Comparison of ENCODE assay signal across 20 cellular contexts in the genomic region with DNA sequence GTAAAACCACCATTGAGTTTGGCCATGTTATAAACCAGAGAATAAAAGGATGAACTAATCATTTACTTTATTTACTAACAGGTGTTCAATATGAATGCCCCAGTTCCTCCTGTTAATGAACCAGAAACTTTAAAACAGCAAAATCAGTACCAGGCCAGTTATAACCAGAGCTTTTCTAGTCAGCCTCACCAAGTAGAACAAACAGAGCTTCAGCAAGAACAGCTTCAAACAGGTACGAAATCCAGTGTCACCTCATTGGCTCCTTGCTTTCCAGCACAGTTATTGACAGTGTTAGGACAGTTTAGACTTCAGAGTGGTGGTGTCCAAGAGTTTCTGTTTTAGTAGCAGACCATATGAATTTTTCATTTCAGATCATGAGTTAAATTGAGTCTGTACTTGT. TPM values are rescaled to one million over a fixed set of nuclear protein-coding genes. Genes with fewer than 3 reads are reported as not detected.
DNase-seq lines count a peak whose midpoint lies in the region; ATAC-seq and TF ChIP-seq lines count a peak whose summit lies in the region.
"Had no signal": no experiment of that assay in that cellular context is flagged by ENCODE, and none has a peak within 500 bp of the region (broad histone marks: within the 10 kb centered on the region; RNA-seq: fewer than 3 reads in every experiment).

No MANE protein-coding gene starts in this region.

- H3K27ac ChIP-seq in CD4-positive, alpha-beta memory T cell (ENCODE audit: low read depth, low read length) = no peak overlapping the region
- H3K27ac ChIP-seq in aorta (ENCODE audit: low read depth in 1 of 2, low read length in 2 of 2) = no peak overlapping the region
- H3K27ac ChIP-seq: PC-9, SJSA1 had no signal

- no peaks in the 10 kb centered on the region for H3K9me3 ChIP-seq in CD4-positive, alpha-beta memory T cell (ENCODE audit: control insufficient read depth in 1 of 2, low read length in 2 of 2)
- H3K9me3 ChIP-seq in T-helper 17 cell (ENCODE audit: control insufficient read depth, low read length, poor library complexity, severe bottlenecking) (no peaks in the 10 kb centered on the region), aorta (ENCODE audit: control insufficient read depth, low read length) (no peaks in the 10 kb centered on the region)
- H3K9me3 ChIP-seq: SJSA1 had no signal

- 88 to 93% methylated on average over 1 of the region's 1 CpG for WGBS in aorta, 2 donors

- H3K4me1 ChIP-seq in CD4-positive, alpha-beta memory T cell (ENCODE audit: insufficient read depth, low read length) = peaks cover 3% of the 10 kb centered on the region
- H3K4me1 ChIP-seq in aorta (ENCODE audit: control insufficient read depth in 1 of 2, insufficient read depth in 2 of 2, low read length in 2 of 2) = no peaks in the 10 kb centered on the region
- H3K4me1 ChIP-seq: SJSA1 had no signal

- H3K27me3 Mint-ChIP-seq in activated T-cell treated with anti-CD3 and anti-CD28 coated beads, Interleukin-2, amount 50 U/mL, for 24 hours = no peaks in the 10 kb centered on the region
- H3K27me3 Mint-ChIP-seq in activated T-cell treated with anti-CD3 and anti-CD28 coated beads, Interleukin-2, amount 50 U/mL, for 4 hours (ENCODE audit: low read depth) = no peaks in the 10 kb centered on the region
- H3K27me3 Mint-ChIP-seq in CD4-positive, alpha-beta memory T cell = no peaks in the 10 kb centered on the region
- H3K27me3 Mint-ChIP-seq in T-helper 17 cell (no peaks in the 10 kb centered on the region), endothelial cell (ENCODE audit: unreplicated experiment) (no peaks in the 10 kb centered on the region)
- H3K27me3 Mint-ChIP-seq: CD4-positive, CD25-positive, alpha-beta regulatory T cell had no signal

- TF ChIP-seq CTCF in endothelial cell (IDR thresholded peaks at IDR 0.05; ENCODE audit: unreplicated experiment) (no peak), omental fat pad (IDR thresholded peaks at IDR 0.05) (no peak)

- H3K4me3 ChIP-seq in CD4-positive, alpha-beta memory T cell (ENCODE audit: low read length in 2 of 2) = no peak overlapping the region
- no peak overlapping the region for H3K4me3 ChIP-seq in aorta (ENCODE audit: low read length in 2 of 2)
- H3K4me3 ChIP-seq: PC-9, SJSA1 had no signal

- intact Hi-C loops in CD4-positive, alpha-beta memory T cell (cut with micrococcal nuclease) = no loop called here
- intact Hi-C loops in aorta (cut with DNase I) = no loop called here

- POLR2A ChIA-PET in CD4-positive, alpha-beta memory T cell (lab: Charles Lee; ENCODE audit: partially characterized antibody) = interaction anchor here (1.4 kb wide), 1 partner anchor 13 kb away, joined by 5 read pairs; the partner anchor contains the start of gene NAT10

- H3K36me3 Mint-ChIP-seq in activated T-cell treated with anti-CD3 and anti-CD28 coated beads, Interleukin-2, amount 50 U/mL, for 24 hours (ENCODE audit: low read depth) = peaks cover 93% of the 10 kb centered on the region
- H3K36me3 Mint-ChIP-seq in activated T-cell treated with anti-CD3 and anti-CD28 coated beads, Interleukin-2, amount 50 U/mL, for 4 hours (ENCODE audit: insufficient read depth) = peaks cover 27% of the 10 kb centered on the region
- peaks cover 40 to 72% of the 10 kb centered on the region in 2 donors for H3K36me3 Mint-ChIP-seq in CD4-positive, alpha-beta memory T cell
- H3K36me3 Mint-ChIP-seq in T-helper 17 cell (ENCODE audit: low read depth) (peaks cover 3% of the 10 kb centered on the region), endothelial cell (ENCODE audit: low read depth, unreplicated experiment) (peaks cover 25% of the 10 kb centered on the region)

- CTCF ChIA-PET in CD4-positive, alpha-beta memory T cell (lab: Charles Lee; ENCODE audit: partially characterized antibody) = interaction anchor here (1.1 kb wide), 1 partner anchor 18 kb away, joined by 3 read pairs; no protein-coding TSS in a partner anchor

- H3K27ac Mint-ChIP-seq in activated T-cell treated with anti-CD3 and anti-CD28 coated beads, Interleukin-2, amount 50 U/mL, for 24 hours = peak overlapping the region; percentile 37
- H3K27ac Mint-ChIP-seq in CD4-positive, alpha-beta memory T cell = peak overlapping the region in 4 of 7 donors; percentile 37 to 70 (median 54)
- H3K27ac Mint-ChIP-seq in T-helper 17 cell (peak overlapping the region; percentile 19), endothelial cell (ENCODE audit: unreplicated experiment) (no peak overlapping the region)

- H3K9me3 Mint-ChIP-seq in activated T-cell treated with anti-CD3 and anti-CD28 coated beads, Interleukin-2, amount 50 U/mL, for 24 hours = no peaks in the 10 kb centered on the region
- H3K9me3 Mint-ChIP-seq in activated T-cell treated with anti-CD3 and anti-CD28 coated beads, Interleukin-2, amount 50 U/mL, for 4 hours = no peaks in the 10 kb centered on the region
- H3K9me3 Mint-ChIP-seq in CD4-positive, alpha-beta memory T cell = no peaks in the 10 kb centered on the region
- H3K9me3 Mint-ChIP-seq in endothelial cell (ENCODE audit: unreplicated experiment) = no peaks in the 10 kb centered on the region
- H3K9me3 Mint-ChIP-seq: CD4-positive, CD25-positive, alpha-beta regulatory T cell had no signal

- no peaks in the 10 kb centered on the region for H3K27me3 ChIP-seq in CD4-positive, alpha-beta memory T cell (ENCODE audit: insufficient read depth, low read length)
- no peaks in the 10 kb centered on the region for H3K27me3 ChIP-seq in aorta (ENCODE audit: control insufficient read depth in 1 of 2, insufficient read depth in 2 of 2, low read length in 1 of 2)
- H3K27me3 ChIP-seq: SJSA1 had no signal

- H3K36me3 ChIP-seq in CD4-positive, alpha-beta memory T cell (ENCODE audit: insufficient read depth, low read length) = peaks cover 73% of the 10 kb centered on the region
- H3K36me3 ChIP-seq in aorta (ENCODE audit: control insufficient read depth in 1 of 2, insufficient read depth in 2 of 2, low read length in 1 of 2) = peaks cover 9 to 12% of the 10 kb centered on the region in 2 donors

- H3K4me3 Mint-ChIP-seq in activated T-cell treated with anti-CD3 and anti-CD28 coated beads, Interleukin-2, amount 50 U/mL, for 24 hours = no peak overlapping the region
- no peak overlapping the region for H3K4me3 Mint-ChIP-seq in activated T-cell treated with anti-CD3 and anti-CD28 coated beads, Interleukin-2, amount 50 U/mL, for 4 hours
- H3K4me3 Mint-ChIP-seq in CD4-positive, alpha-beta memory T cell = no peak overlapping the region
- no peak overlapping the region for H3K4me3 Mint-ChIP-seq in T-helper 17 cell
- peak overlapping the region; percentile 23 for H3K4me3 Mint-ChIP-seq in endothelial cell (ENCODE audit: unreplicated experiment)
- H3K4me3 Mint-ChIP-seq: CD4-positive, CD25-positive, alpha-beta regulatory T cell had no signal

- peaks cover 6% of the 10 kb centered on the region for H3K4me1 Mint-ChIP-seq in activated T-cell treated with anti-CD3 and anti-CD28 coated beads, Interleukin-2, amount 50 U/mL, for 24 hours (ENCODE audit: low read depth)
- H3K4me1 Mint-ChIP-seq in activated T-cell treated with anti-CD3 and anti-CD28 coated beads, Interleukin-2, amount 50 U/mL, for 4 hours (ENCODE audit: low read depth) = peaks cover 7% of the 10 kb centered on the region
- peaks cover 2 to 8% (median 3%) of the 10 kb centered on the region in 4 donors for H3K4me1 Mint-ChIP-seq in CD4-positive, alpha-beta memory T cell
- H3K4me1 Mint-ChIP-seq in T-helper 17 cell (peaks cover 5% of the 10 kb centered on the region), endothelial cell (ENCODE audit: unreplicated experiment) (no peaks in the 10 kb centered on the region)

- DNase-seq in activated T-cell treated with anti-CD3 and anti-CD28 coated beads, Interleukin-2, amount 50 U/mL, for 24 hours = no peak
- no peak for DNase-seq in activated T-cell treated with anti-CD3 and anti-CD28 coated beads, Interleukin-2, amount 50 U/mL, for 4 hours
- no peak for DNase-seq in CD4-positive, alpha-beta memory T cell
- DNase-seq in T-helper 17 cell = no peak
- DNase-seq in endothelial cell (ENCODE audit: low spot score) = no peak
- no peak for DNase-seq in omental fat pad (ENCODE audit: low spot score)
- no peak for DNase-seq in aorta
- DNase-seq: CD4-positive, CD25-positive, alpha-beta regulatory T cell; H7; KBM-7; NCI-H1105 treated with DMSO at 0.1 percent for 48 hours; NCI-H146; NCI-H2029 treated with DMSO at 0.1 percent for 48 hours; NCI-H2227 treated with DMSO at 0.1 percent for 48 hours; NCI-H526 treated with DMSO at 0.1 percent for 48 hours; PC-9; Right ventricle myocardium superior; RPMI8226 had no signal

- ATAC-seq in activated T-cell treated with anti-CD3 and anti-CD28 coated beads, Interleukin-2, amount 50 U/mL, for 4 hours = no peak
- ATAC-seq in T-helper 17 cell = no peak
- no peak for ATAC-seq in omental fat pad (ENCODE audit: low FRiP score)
- ATAC-seq in GM19397 (IDR thresholded peaks at IDR 0.05; ENCODE audit: unreplicated experiment) = no peak
- no peak for ATAC-seq in aorta (ENCODE audit: low FRiP score)

RNA-seq across cellular contexts. Expression of gene NAT10, which starts 13.6 kb away (rescaled TPM):
- total RNA-seq in activated T-cell treated with anti-CD3 and anti-CD28 coated beads, Interleukin-2, amount 50 U/mL, for 4 hours = 100 to 1,000 TPM; 203 to 213 (median 213) TPM
- 10 to 100 TPM; 73.6 to 81.5 TPM for total RNA-seq in CD4-positive, alpha-beta memory T cell
- 10 to 100 TPM; 28.0 to 49.3 TPM for polyA plus RNA-seq in CD4-positive, alpha-beta memory T cell
- total RNA-seq in T-helper 17 cell = 10 to 100 TPM; 53.0 to 59.1 TPM
- 34.4 TPM for total RNA-seq in endothelial cell (ENCODE audit: unreplicated experiment)
- 10 to 100 TPM; 26.5 to 52.7 (median 27.7) TPM for total RNA-seq in omental fat pad
- total RNA-seq in aorta = 10 to 100 TPM; 33.6 to 42.4 TPM
- polyA plus RNA-seq in aorta = 10 to 100 TPM in 1 of 2 donors, 1 to 10 TPM in 1; 8.9 to 25.1 TPM

RNA-seq across cellular contexts. Expression of gene CAPRIN1, which starts 40.3 kb away (rescaled TPM):
- 100 to 1,000 TPM; 315 to 356 (median 341) TPM for total RNA-seq in activated T-cell treated with anti-CD3 and anti-CD28 coated beads, Interleukin-2, amount 50 U/mL, for 4 hours
- 100 to 1,000 TPM; 160 to 176 TPM for total RNA-seq in CD4-positive, alpha-beta memory T cell
- polyA plus RNA-seq in CD4-positive, alpha-beta memory T cell = 10 to 100 TPM; 43.3 to 97.1 TPM
- total RNA-seq in T-helper 17 cell (100 to 1,000 TPM; 109 to 120 TPM), endothelial cell (ENCODE audit: unreplicated experiment) (257 TPM), omental fat pad (100 to 1,000 TPM; 130 to 190 (median 141) TPM), aorta (100 to 1,000 TPM; 123 to 147 TPM)
- polyA plus RNA-seq in aorta = 10 to 100 TPM; 58.0 to 59.0 TPM
